22 cellular contexts compared by ENCODE assay signal in genomic region chr21:35814858-35815619, GRCh38.
A peak's percentile ranks its signal among the peaks of the same experiment; 100 is the strongest.
DNase-seq lines count a peak whose midpoint lies in the region; ATAC-seq and TF ChIP-seq lines count a peak whose summit lies in the region.
"Had no signal": no experiment of that assay in that cellular context is flagged by ENCODE, and none has a peak within 500 bp of the region (broad histone marks: within the 10 kb centered on the region; RNA-seq: fewer than 3 reads in every experiment).

No MANE protein-coding gene starts in this region.

- DNase-seq in DMS53 (lab: John Stamatoyannopoulos, UW) (peak; percentile 8), DMS53 treated with DMSO at 0.1 percent for 48 hours (lab: John Stamatoyannopoulos, UW; ENCODE audit: unreplicated experiment) (no peak), NCI-H2107 (lab: John Stamatoyannopoulos, UW) (peak; percentile 67), epithelial cell of esophagus (ENCODE audit: low read depth) (peak; percentile 41), retina (peak; percentile 27), hippocampal formation (lab: John Stamatoyannopoulos, UW) (no peak), NCI-H1417 treated with DMSO at 0.1 percent for 48 hours (lab: John Stamatoyannopoulos, UW) (no peak)
- DNase-seq: activated CD4-positive, alpha-beta T cell treated with anti-CD3 and anti-CD28 coated beads for 4 hours; activated CD8-positive, alpha-beta memory T cell treated with anti-CD3 and anti-CD28 coated beads, Interleukin-2, amount 10 ng/mL, durations not matched to agents 7 days and 5 days; caudate nucleus; COR-L47; dorsolateral prefrontal cortex; GOT3; lower lobe of right lung; NCI-H1436; NCI-H345; sigmoid colon; stimulated activated CD4-positive, alpha-beta T cell treated with anti-CD3 and anti-CD28 coated beads, Interleukin-1b, Interleukin-23, amount 100 ng/mL, for 48 hours; stimulated activated naive CD4-positive, alpha-beta T cell; tibial artery had no signal

- TF ChIP-seq CTCF in epithelial cell of esophagus (IDR thresholded peaks at IDR 0.05; ENCODE audit: insufficient read depth, low read depth, low read length, missing control alignments): no peak

- ATAC-seq in HG02938 (IDR thresholded peaks at IDR 0.05; ENCODE audit: unreplicated experiment): no peak
- ATAC-seq: activated CD8-positive, alpha-beta memory T cell treated with anti-CD3 and anti-CD28 coated beads, Interleukin-2, amount 10 ng/mL, durations not matched to agents 7 days and 5 days; esophagus mucosa; lower lobe of right lung had no signal

- no peak overlapping the region for H3K4me3 ChIP-seq in epithelial cell of esophagus (ENCODE audit: low read length)
- H3K4me3 ChIP-seq: dorsolateral prefrontal cortex, lower lobe of right lung, sigmoid colon, tibial artery had no signal

Comparison
In these comparisons a context has a peak if more than half of its experiments do, and no peak if none do; other contexts are left out.
1. DNase-seq: peak in DMS53 (single experiment), NCI-H2107 (single experiment), epithelial cell of esophagus (single experiment) and retina (single experiment); none in DMS53 treated with DMSO at 0.1 percent for 48 hours (single experiment), hippocampal formation (0 of 2) and NCI-H1417 treated with DMSO at 0.1 percent for 48 hours (single experiment).